In genomic region chr19:13127811-13128575, GRCh38 we compare ENCODE assay signal across 22 cellular contexts. TPM values are rescaled to one million over a fixed set of nuclear protein-coding genes. Genes with fewer than 3 reads are reported as not detected.
DNase-seq lines count a peak whose midpoint lies in the region; ATAC-seq and TF ChIP-seq lines count a peak whose summit lies in the region.
"Had no signal": no experiment of that assay in that cellular context is flagged by ENCODE, and none has a peak within 500 bp of the region (broad histone marks: within the 10 kb centered on the region; RNA-seq: fewer than 3 reads in every experiment).

No MANE protein-coding gene starts in this region.

- no peaks in the 10 kb centered on the region for H3K4me1 ChIP-seq in PC-3 (ENCODE audit: insufficient read depth, low read length)
- H3K4me1 ChIP-seq in breast epithelium = no peaks in the 10 kb centered on the region
- H3K4me1 ChIP-seq: HAP-1, psoas muscle had no signal

- no peak for TF ChIP-seq POLR2A in breast epithelium (IDR thresholded peaks at IDR 0.05)

- no peak for DNase-seq in activated naive CD8-positive, alpha-beta T cell treated with anti-CD3 and anti-CD28 coated beads for 36 hours
- no peak for DNase-seq in PC-3
- no peak for DNase-seq in breast epithelium (ENCODE audit: low spot score in 2 of 2)
- peak; percentile 15 for DNase-seq in pons (ENCODE audit: low spot score)
- DNase-seq in GM13976 (ENCODE audit: low spot score) = no peak
- DNase-seq: activated CD4-positive, alpha-beta T cell treated with anti-CD3 and anti-CD28 coated beads for 4 hours; activated CD8-positive, alpha-beta memory T cell treated with anti-CD3 and anti-CD28 coated beads, Interleukin-2, amount 50 U/mL, for 48 hours; activated effector memory CD4-positive, alpha-beta T cell treated with Interleukin-2 at 50 U/mL for 16 hours; caudate nucleus; CD4-positive, alpha-beta memory T cell; dermis blood vessel endothelial cell; GDM1; KG1; NCI-H187; NCI-H69; psoas muscle; stimulated activated CD4-positive, alpha-beta T cell treated with anti-CD3 and anti-CD28 coated beads, Interleukin-1b, Interleukin-23, amount 100 ng/mL, for 48 hours; T-cell had no signal

- TF ChIP-seq CTCF in PC-3 (conservative IDR thresholded peaks at IDR 0.05; ENCODE audit: low read depth, low read length) (no peak), breast epithelium (IDR thresholded peaks at IDR 0.05) (no peak), GM13976 (IDR thresholded peaks at IDR 0.05; ENCODE audit: borderline replicate concordance, control extremely low read depth, extremely low read depth, insufficient read depth, missing control alignments) (no peak)

- intact Hi-C loops in PC-3 (cut with micrococcal nuclease) (no loop called here), breast epithelium (cut with DNase I; ENCODE audit: low total_unique reads) (no loop called here)

- H3K4me3 Mint-ChIP-seq in activated naive CD8-positive, alpha-beta T cell = no peak overlapping the region
- H3K4me3 Mint-ChIP-seq in activated naive CD8-positive, alpha-beta T cell treated with anti-CD3 and anti-CD28 coated beads for 36 hours = no peak overlapping the region
- H3K4me3 Mint-ChIP-seq: CD4-positive, alpha-beta memory T cell; T-cell had no signal

- POLR2A ChIA-PET in PC-3 (lab: Charles Lee; ENCODE audit: unreplicated experiment) = no interaction called here

- peaks cover 4% of the 10 kb centered on the region for H3F3A ChIP-seq in PC-3 (ENCODE audit: low read length, unreplicated experiment)

- H3K9ac ChIP-seq in PC-3 (ENCODE audit: low read length) = no peak overlapping the region

- H3K4me3 ChIP-seq in PC-3 (ENCODE audit: low read length) = no peak overlapping the region
- no peak overlapping the region for H3K4me3 ChIP-seq in breast epithelium
- H3K4me3 ChIP-seq: HAP-1, psoas muscle had no signal

- peak overlapping the region; percentile 3 for H3K27ac Mint-ChIP-seq in activated naive CD8-positive, alpha-beta T cell
- no peak overlapping the region for H3K27ac Mint-ChIP-seq in activated naive CD8-positive, alpha-beta T cell treated with anti-CD3 and anti-CD28 coated beads for 36 hours

- peaks cover 41% of the 10 kb centered on the region for H4K20me1 ChIP-seq in PC-3 (ENCODE audit: low read length)

- H3K27me3 ChIP-seq in PC-3 (ENCODE audit: low read length) (no peaks in the 10 kb centered on the region), breast epithelium (no peaks in the 10 kb centered on the region)

- H3K27ac ChIP-seq in PC-3 (ENCODE audit: low read length) (no peak overlapping the region), breast epithelium (peak overlapping the region; percentile 17 to 35)
- H3K27ac ChIP-seq: psoas muscle had no signal

- H3K4me2 ChIP-seq in PC-3 (ENCODE audit: low read length) = no peak overlapping the region

- BruUV-seq in PC-3 (replicated peaks; lab: Mats Ljungman, UMichigan) = TSS peak; percentile 9

- H3K9me3 ChIP-seq in PC-3 (ENCODE audit: low read length) = no peaks in the 10 kb centered on the region
- no peaks in the 10 kb centered on the region for H3K9me3 ChIP-seq in breast epithelium
- H3K9me3 ChIP-seq: HAP-1, psoas muscle had no signal

- no peak overlapping the region for H2AFZ ChIP-seq in PC-3 (ENCODE audit: low read length)

- no peaks in the 10 kb centered on the region for H3K27me3 Mint-ChIP-seq in activated naive CD8-positive, alpha-beta T cell
- no peaks in the 10 kb centered on the region for H3K27me3 Mint-ChIP-seq in activated naive CD8-positive, alpha-beta T cell treated with anti-CD3 and anti-CD28 coated beads for 36 hours
- H3K27me3 Mint-ChIP-seq: CD4-positive, alpha-beta memory T cell; T-cell had no signal

- CTCF ChIA-PET in PC-3 (lab: Charles Lee) = interaction anchor here (0.6 kb wide), 1 partner anchor 120 kb away, joined by 13 read pairs; no protein-coding TSS in a partner anchor

- ATAC-seq in PC-3 = no peak
- no peak for ATAC-seq in GM19467 (IDR thresholded peaks at IDR 0.05; ENCODE audit: unreplicated experiment)
- ATAC-seq in HG02678 (IDR thresholded peaks at IDR 0.05; ENCODE audit: unreplicated experiment) = no peak
- ATAC-seq: psoas muscle, T-cell had no signal

- H3K79me2 ChIP-seq in PC-3 (ENCODE audit: low read length) = peaks cover 99% of the 10 kb centered on the region

- peaks cover 37% of the 10 kb centered on the region for H3K4me1 Mint-ChIP-seq in activated naive CD8-positive, alpha-beta T cell (ENCODE audit: low read depth)
- H3K4me1 Mint-ChIP-seq in activated naive CD8-positive, alpha-beta T cell treated with anti-CD3 and anti-CD28 coated beads for 36 hours = peaks cover 27% of the 10 kb centered on the region

- in situ Hi-C loops in GM13976 (cut with MboI; ENCODE audit: low sequenced_read_pairs, unreplicated experiment) = no loop called here

- H3K36me3 Mint-ChIP-seq in activated naive CD8-positive, alpha-beta T cell = no peaks in the 10 kb centered on the region
- H3K36me3 Mint-ChIP-seq in activated naive CD8-positive, alpha-beta T cell treated with anti-CD3 and anti-CD28 coated beads for 36 hours = peaks cover 9% of the 10 kb centered on the region
- H3K36me3 Mint-ChIP-seq: T-cell had no signal

- H3K9me2 ChIP-seq in PC-3 (replicated peaks; ENCODE audit: low read length) = no peaks in the 10 kb centered on the region

- H3K9me3 Mint-ChIP-seq in activated naive CD8-positive, alpha-beta T cell (ENCODE audit: low read depth) = no peaks in the 10 kb centered on the region
- H3K9me3 Mint-ChIP-seq in activated naive CD8-positive, alpha-beta T cell treated with anti-CD3 and anti-CD28 coated beads for 36 hours = no peaks in the 10 kb centered on the region
- H3K9me3 Mint-ChIP-seq: CD4-positive, alpha-beta memory T cell; T-cell had no signal

- H3K36me3 ChIP-seq in PC-3 (ENCODE audit: low read depth, low read length) (peaks cover 18% of the 10 kb centered on the region), breast epithelium (no peaks in the 10 kb centered on the region)

RNA-seq across cellular contexts. Expression of gene NACC1, which starts 9.9 kb away (rescaled TPM):
- 10 to 100 TPM; 81.2 to 83.8 TPM for total RNA-seq in activated naive CD8-positive, alpha-beta T cell treated with anti-CD3 and anti-CD28 coated beads for 36 hours
- total RNA-seq in PC-3 (2014; rRNA removed) = 266 and 337 TPM in 2 replicates
- total RNA-seq in breast epithelium = 10 to 100 TPM in 2 of 3 donors, 1 to 10 TPM in 1; 8.5 to 20.5 (median 19.7) TPM

RNA-seq across cellular contexts. Expression of gene TRMT1, which starts 11.5 kb away (rescaled TPM):
- 100 to 1,000 TPM; 114 TPM for total RNA-seq in activated naive CD8-positive, alpha-beta T cell treated with anti-CD3 and anti-CD28 coated beads for 36 hours
- total RNA-seq in PC-3 (2014; rRNA removed) (91.8 and 117 TPM in 2 replicates), breast epithelium (10 to 100 TPM; 29.7 to 37.4 (median 31.7) TPM)

RNA-seq across cellular contexts. Expression of gene STX10, which starts 22.2 kb away (rescaled TPM):
- total RNA-seq in activated naive CD8-positive, alpha-beta T cell treated with anti-CD3 and anti-CD28 coated beads for 36 hours = 10 to 100 TPM; 53.3 to 55.0 TPM
- total RNA-seq in PC-3 (2014; rRNA removed) = 179 and 243 TPM in 2 replicates
- total RNA-seq in breast epithelium = 10 to 100 TPM; 74.6 to 78.3 (median 75.2) TPM

RNA-seq across cellular contexts. Expression of gene IER2, which starts 22.2 kb away (rescaled TPM):
- total RNA-seq in activated naive CD8-positive, alpha-beta T cell treated with anti-CD3 and anti-CD28 coated beads for 36 hours = 100 to 1,000 TPM; 128 to 132 TPM
- 155 and 191 TPM in 2 replicates for total RNA-seq in PC-3 (2014; rRNA removed)
- total RNA-seq in breast epithelium = 100 to 1,000 TPM in 1 of 3 donors, 10 to 100 TPM in 2; 20.6 to 146 (median 79.6) TPM

RNA-seq across cellular contexts. Expression of gene LYL1, which starts 25.3 kb away (rescaled TPM):
- total RNA-seq in activated naive CD8-positive, alpha-beta T cell treated with anti-CD3 and anti-CD28 coated beads for 36 hours = 1 to 10 TPM; 2.6 to 2.9 TPM
- total RNA-seq in PC-3 (2014; rRNA removed) (3.3 and 12.0 TPM in 2 replicates), breast epithelium (10 to 100 TPM in 1 of 3 donors, 1 to 10 TPM in 2; 7.0 to 21.0 (median 9.2) TPM)
